In the genomic region with DNA sequence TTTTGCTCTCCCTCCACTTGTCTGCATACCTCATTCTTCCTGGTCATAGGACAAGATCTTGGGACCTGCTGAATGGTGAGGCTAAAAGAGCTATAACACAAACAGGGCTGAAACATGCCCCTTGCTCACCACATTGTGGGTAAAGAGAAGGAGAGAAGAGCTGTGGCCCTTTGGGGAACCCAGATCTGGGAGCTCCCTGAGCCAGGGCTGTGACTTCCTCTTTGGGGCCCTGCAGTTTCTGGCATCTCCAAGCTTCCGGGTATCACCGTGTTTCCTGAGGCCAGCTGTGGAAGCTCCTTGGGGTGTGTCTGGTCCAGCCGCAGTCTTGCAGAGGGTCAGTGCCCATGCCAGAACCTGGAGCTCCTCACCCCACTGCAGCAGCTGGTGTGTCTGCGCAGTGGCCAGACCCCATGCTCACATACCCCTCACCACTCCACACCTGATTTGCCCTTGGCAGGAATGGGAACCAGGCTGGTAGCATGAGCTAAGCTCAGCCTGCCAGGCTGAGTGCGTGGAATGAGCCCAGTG, we compare ENCODE assay signal across 1 cellular context.
TF ChIP-seq lines count a peak whose summit lies in the region.

No MANE protein-coding gene starts in this region.

TF ChIP-seq in IMR-90, 13 proteins besides CTCF, POLR2A, EP300 and RAD21 (continued from another document):
- TF ChIP-seq ELK1 (IDR thresholded peaks at IDR 0.05; ENCODE audit: borderline replicate concordance, low read depth, low read length) = no peak
- no peak for TF ChIP-seq BHLHE40 (IDR thresholded peaks at IDR 0.05; ENCODE audit: low read depth, low read length)
- no peak for TF ChIP-seq CEBPB (IDR thresholded peaks at IDR 0.05; ENCODE audit: low read depth, low read length)
- TF ChIP-seq, protein P1, sequence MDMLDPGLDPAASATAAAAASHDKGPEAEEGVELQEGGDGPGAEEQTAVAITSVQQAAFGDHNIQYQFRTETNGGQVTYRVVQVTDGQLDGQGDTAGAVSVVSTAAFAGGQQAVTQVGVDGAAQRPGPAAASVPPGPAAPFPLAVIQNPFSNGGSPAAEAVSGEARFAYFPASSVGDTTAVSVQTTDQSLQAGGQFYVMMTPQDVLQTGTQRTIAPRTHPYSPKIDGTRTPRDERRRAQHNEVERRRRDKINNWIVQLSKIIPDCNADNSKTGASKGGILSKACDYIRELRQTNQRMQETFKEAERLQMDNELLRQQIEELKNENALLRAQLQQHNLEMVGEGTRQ (IDR thresholded peaks at IDR 0.05; ENCODE audit: low read depth, low read length) = no peak
- no peak for TF ChIP-seq FOS (IDR thresholded peaks at IDR 0.05; ENCODE audit: low read depth, low read length)
- no peak for TF ChIP-seq CHD1 (IDR thresholded peaks at IDR 0.05; ENCODE audit: low read depth, low read length)
- TF ChIP-seq MAZ (IDR thresholded peaks at IDR 0.05; ENCODE audit: borderline replicate concordance, low read depth, low read length) = no peak
